Comparison of ENCODE assay signal across 8 cellular contexts in the genomic region with DNA sequence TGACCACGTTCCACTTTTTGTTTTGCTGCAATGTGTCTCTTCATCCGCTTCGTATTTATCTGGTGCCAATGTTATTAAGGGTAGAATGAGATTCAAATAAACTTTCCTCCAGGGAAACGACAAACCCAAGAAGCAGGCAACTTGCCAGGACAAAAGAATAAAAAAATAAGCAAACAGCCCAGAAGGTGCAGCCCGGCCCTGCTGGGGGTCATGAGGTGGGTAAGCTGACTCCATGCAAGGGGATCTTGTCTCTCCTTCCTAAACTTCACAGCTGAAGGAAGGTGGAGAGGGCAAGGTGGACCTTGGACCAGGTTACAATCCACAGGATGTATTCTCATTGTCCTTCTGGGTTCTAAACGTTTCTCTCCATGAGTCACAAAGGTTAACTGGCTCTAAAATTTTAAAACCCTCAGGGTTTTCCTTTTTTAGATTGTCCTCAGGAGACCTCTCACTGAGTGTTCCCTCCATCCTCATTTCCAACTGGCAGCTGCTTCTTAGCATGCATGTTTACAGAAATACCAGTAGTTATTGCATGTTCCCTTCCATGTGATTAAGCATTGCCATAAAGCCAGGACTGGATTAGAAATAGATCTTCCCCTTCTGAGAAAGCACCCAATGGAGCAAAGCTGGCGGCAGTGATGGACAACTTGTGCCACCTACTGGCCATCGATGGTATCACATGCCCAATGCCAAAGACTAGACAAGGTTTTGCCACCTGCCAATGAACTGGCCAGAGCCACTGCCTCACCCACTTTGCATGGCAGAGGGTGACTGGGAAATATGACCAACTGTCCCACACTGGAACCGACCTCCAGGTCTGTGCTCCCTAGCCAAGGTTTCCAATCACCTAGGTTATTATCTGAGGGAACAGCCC.
DNase-seq lines count a peak whose midpoint lies in the region; ATAC-seq, FAIRE-seq and TF ChIP-seq lines count a peak whose summit lies in the region.
"Not testable (repeated sequence)": the region's sequence is repeated elsewhere in the genome, so short reads cannot be mapped to it uniquely, and the experiment has no call there.

No MANE protein-coding gene starts in this region.

- not testable (repeated sequence) for H3K27ac ChIP-seq in heart left ventricle

- H3K27me3 Mint-ChIP-seq in HFFc6 (ENCODE audit: insufficient read depth); WTC11 (ENCODE audit: low read depth); neural crest cell (ENCODE audit: low read depth): not testable (repeated sequence)

- H3K9me3 ChIP-seq in heart left ventricle, result not testable (repeated sequence)

- peak; percentile 88 for ATAC-seq in WTC11
- ATAC-seq in heart left ventricle, result peak; percentile 65 to 87 (median 86)

- intact Hi-C loops in heart left ventricle (cut with DNase I), result not testable (repeated sequence)

- peak; percentile 31 for DNase-seq in ELR (ENCODE audit: low read depth)
- peak; percentile 27 for DNase-seq in HFFc6
- DNase-seq in NB4 (ENCODE audit: low read depth), result peak; percentile 66
- not testable (repeated sequence) for DNase-seq in WTC11 (ENCODE audit: low spot score); bronchial epithelial cell (ENCODE audit: low read depth); heart left ventricle; neural crest cell (ENCODE audit: low read depth, low spot score); urothelium cell line (ENCODE audit: low spot score)

- CTCF ChIA-PET in WTC11 (lab: Charles Lee), result not testable (repeated sequence)

- not testable (repeated sequence) for H3K36me3 Mint-ChIP-seq in HFFc6 (ENCODE audit: low read depth); WTC11; neural crest cell (ENCODE audit: low read depth)

- H3K27me3 ChIP-seq in bronchial epithelial cell (ENCODE audit: control insufficient read depth, insufficient read depth, low read length); heart left ventricle: not testable (repeated sequence)

- H3K27ac Mint-ChIP-seq in HFFc6; WTC11; neural crest cell (ENCODE audit: unreplicated experiment): not testable (repeated sequence)

- peak; percentile 70 for FAIRE-seq in bronchial epithelial cell (lab: Jason Lieb, UNC)
- peak; percentile 99 for FAIRE-seq in urothelium cell line (lab: Jason Lieb, UNC)

- not testable (repeated sequence) for H3K9me3 Mint-ChIP-seq in HFFc6, WTC11, neural crest cell

- H3K4me3 Mint-ChIP-seq in HFFc6, WTC11, neural crest cell: not testable (repeated sequence)

- POLR2A ChIA-PET in WTC11 (lab: Charles Lee), result not testable (repeated sequence)

- not testable (repeated sequence) for H3K4me1 ChIP-seq in heart left ventricle

- 30 to 43% (median 42%) methylated on average over 7 of the region's 9 CpGs for WGBS in heart left ventricle, 4 donors

- not testable (repeated sequence) for TF ChIP-seq POLR2A in NB4 (IDR thresholded peaks at IDR 0.05; ENCODE audit: extremely low read depth, insufficient read length); heart left ventricle (IDR thresholded peaks at IDR 0.05)

- H3K4me3 ChIP-seq in NB4 (ENCODE audit: low read depth, low read length), result peak overlapping the region; percentile 25
- H3K4me3 ChIP-seq in bronchial epithelial cell (ENCODE audit: low read depth, low read length); heart left ventricle: not testable (repeated sequence)

- TF ChIP-seq CTCF in HFFc6 (IDR thresholded peaks at IDR 0.05) (peak; percentile 82), WTC11 (IDR thresholded peaks at IDR 0.05) (peak; percentile 40; the same call in 1 of the 2 replicates), bronchial epithelial cell (IDR thresholded peaks at IDR 0.05; ENCODE audit: insufficient read depth, low read length, severe bottlenecking) (peak; percentile 17), heart left ventricle (IDR thresholded peaks at IDR 0.05) (peak; percentile 38 to 69 (median 52)), neural crest cell (conservative IDR thresholded peaks at IDR 0.05) (peak; percentile 61)
- TF ChIP-seq CTCF in NB4 (IDR thresholded peaks at IDR 0.05; ENCODE audit: low read depth, low read length), result not testable (repeated sequence)

- not testable (repeated sequence) for H3K4me1 Mint-ChIP-seq in HFFc6 (ENCODE audit: low read depth); WTC11; neural crest cell

- not testable (repeated sequence) for H3K36me3 ChIP-seq in bronchial epithelial cell (ENCODE audit: control insufficient read depth, insufficient read depth, low read length); heart left ventricle
